17 cellular contexts compared by ENCODE assay signal in the genomic region with DNA sequence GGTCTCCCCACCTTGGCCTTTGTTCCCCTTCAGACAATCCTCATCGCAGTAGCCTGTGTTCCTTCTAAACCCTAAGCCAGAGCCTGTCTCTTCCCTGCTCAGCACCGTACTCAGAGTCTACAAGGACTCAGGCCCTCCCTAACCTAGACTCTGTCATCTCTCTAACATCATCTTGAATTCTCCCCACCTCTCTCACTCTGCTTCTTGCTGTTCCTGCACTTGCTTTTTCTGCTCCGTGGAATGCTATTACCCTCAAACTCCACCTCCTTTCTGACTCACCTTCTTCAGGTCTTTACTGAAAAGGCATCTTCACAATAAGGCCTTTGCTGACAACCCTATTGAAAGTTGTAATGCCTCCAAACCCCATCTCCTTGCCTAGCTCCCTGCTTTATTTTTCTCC.
DNase-seq lines count a peak whose midpoint lies in the region; ATAC-seq and TF ChIP-seq lines count a peak whose summit lies in the region.
"Had no signal": no experiment of that assay in that cellular context is flagged by ENCODE, and none has a peak within 500 bp of the region (broad histone marks: within the 10 kb centered on the region; RNA-seq: fewer than 3 reads in every experiment).

No MANE protein-coding gene starts in this region.

- no peaks in the 10 kb centered on the region; the same call in 1 of the 2 replicates for H3K9me3 Mint-ChIP-seq in HFFc6
- H3K9me3 Mint-ChIP-seq in natural killer cell treated with Interleukin-12 subunit alpha and Interleukin-12 subunit beta and Interleukin-15 and Interleukin-18, amount 100 ng/mL, for 72 hours = no peaks in the 10 kb centered on the region
- H3K9me3 Mint-ChIP-seq: activated naive CD4-positive, alpha-beta T cell treated with anti-CD3 and anti-CD28 coated beads for 36 hours had no signal

- no peak for TF ChIP-seq CTCF in HFFc6 (IDR thresholded peaks at IDR 0.05)

- no peak for ATAC-seq in HG03039 (IDR thresholded peaks at IDR 0.05; ENCODE audit: unreplicated experiment)
- no peak for ATAC-seq in natural killer cell treated with Interleukin-12 subunit alpha and Interleukin-12 subunit beta and Interleukin-15 and Interleukin-18, amount 100 ng/mL, for 72 hours
- ATAC-seq: left colon; stimulated activated effector memory CD8-positive, alpha-beta T cell treated with anti-CD3 and anti-CD28 coated beads, Interleukin-12 subunit alpha, Interleukin-12 subunit beta, amount 100 ng/mL, for 72 hours had no signal

- H3K27me3 Mint-ChIP-seq in HFFc6 (ENCODE audit: insufficient read depth) = no peaks in the 10 kb centered on the region
- no peaks in the 10 kb centered on the region for H3K27me3 Mint-ChIP-seq in natural killer cell treated with Interleukin-12 subunit alpha and Interleukin-12 subunit beta and Interleukin-15 and Interleukin-18, amount 100 ng/mL, for 72 hours

- CTCF ChIA-PET in HEK293T (lab: Yijun Ruan, JAX) = interaction anchor here (1.1 kb wide), 1 partner anchor 15 kb away, joined by 5 read pairs; no protein-coding TSS in a partner anchor

- H3K4me1 Mint-ChIP-seq in HFFc6 (ENCODE audit: low read depth) = peaks cover 39% of the 10 kb centered on the region
- H3K4me1 Mint-ChIP-seq in natural killer cell treated with Interleukin-12 subunit alpha and Interleukin-12 subunit beta and Interleukin-15 and Interleukin-18, amount 100 ng/mL, for 72 hours (ENCODE audit: low read depth in 2 of 2) = no peaks in the 10 kb centered on the region
- H3K4me1 Mint-ChIP-seq: CD14-positive monocyte; stimulated activated effector memory CD8-positive, alpha-beta T cell treated with anti-CD3 and anti-CD28 coated beads, Interleukin-12 subunit alpha, Interleukin-12 subunit beta, amount 100 ng/mL, for 72 hours had no signal

- DNase-seq in A172 (ENCODE audit: low spot score) = peak; percentile 94
- peak; percentile 25 for DNase-seq in HFFc6
- DNase-seq in T1000 (lab: John Stamatoyannopoulos, UW) = peak; percentile 19
- peak; percentile 9 for DNase-seq in glomerular visceral epithelial cell (ENCODE audit: extremely low spot score)
- no peak for DNase-seq in natural killer cell treated with Interleukin-12 subunit alpha and Interleukin-12 subunit beta and Interleukin-15 and Interleukin-18, amount 100 ng/mL, for 72 hours (ENCODE audit: low spot score)
- no peak for DNase-seq in HEK293T (ENCODE audit: extremely low spot score)
- no peak for DNase-seq in NK-92 treated with Interleukin-12 subunit alpha and Interleukin-12 subunit beta, amount 100 ng/mL, for 24 hours (lab: John Stamatoyannopoulos, UW)
- DNase-seq: activated CD4-positive, alpha-beta T cell treated with anti-CD3 and anti-CD28 coated beads for 48 hours; activated naive CD4-positive, alpha-beta T cell treated with anti-CD3 and anti-CD28 coated beads for 36 hours; DMS153; left colon; NCI-H187 treated with DMSO at 0.1 percent for 48 hours; stimulated activated CD4-positive, alpha-beta T cell treated with anti-CD3 and anti-CD28 coated beads, Interleukin-15, amount 100 ng/mL, for 24 hours; T-helper 9 cell had no signal

- POLR2A ChIA-PET in HEK293T (lab: Yijun Ruan, JAX) = no interaction called here

- H3K4me3 Mint-ChIP-seq in HFFc6 = no peak overlapping the region
- H3K4me3 Mint-ChIP-seq in natural killer cell treated with Interleukin-12 subunit alpha and Interleukin-12 subunit beta and Interleukin-15 and Interleukin-18, amount 100 ng/mL, for 72 hours = no peak overlapping the region
- H3K4me3 Mint-ChIP-seq: activated naive CD4-positive, alpha-beta T cell treated with anti-CD3 and anti-CD28 coated beads for 36 hours; CD14-positive monocyte; stimulated activated effector memory CD8-positive, alpha-beta T cell treated with anti-CD3 and anti-CD28 coated beads, Interleukin-12 subunit alpha, Interleukin-12 subunit beta, amount 100 ng/mL, for 72 hours had no signal

- no peak overlapping the region for H3K27ac Mint-ChIP-seq in HFFc6
- H3K27ac Mint-ChIP-seq in natural killer cell treated with Interleukin-12 subunit alpha and Interleukin-12 subunit beta and Interleukin-15 and Interleukin-18, amount 100 ng/mL, for 72 hours = no peak overlapping the region
- H3K27ac Mint-ChIP-seq: activated naive CD4-positive, alpha-beta T cell treated with anti-CD3 and anti-CD28 coated beads for 36 hours; CD14-positive monocyte; stimulated activated effector memory CD8-positive, alpha-beta T cell treated with anti-CD3 and anti-CD28 coated beads, Interleukin-12 subunit alpha, Interleukin-12 subunit beta, amount 100 ng/mL, for 72 hours had no signal

- H3K36me3 Mint-ChIP-seq in HFFc6 (ENCODE audit: low read depth) = peaks cover 4% of the 10 kb centered on the region
- no peaks in the 10 kb centered on the region for H3K36me3 Mint-ChIP-seq in natural killer cell treated with Interleukin-12 subunit alpha and Interleukin-12 subunit beta and Interleukin-15 and Interleukin-18, amount 100 ng/mL, for 72 hours
- H3K36me3 Mint-ChIP-seq: CD14-positive monocyte; stimulated activated effector memory CD8-positive, alpha-beta T cell treated with anti-CD3 and anti-CD28 coated beads, Interleukin-12 subunit alpha, Interleukin-12 subunit beta, amount 100 ng/mL, for 72 hours had no signal

TF ChIP-seq in HEK293T, 16 proteins besides CTCF, POLR2A, EP300 and RAD21:
- TF ChIP-seq SP1 (IDR thresholded peaks at IDR 0.05) = no peak

Comparison
In these comparisons a context has a peak if more than half of its experiments do, and no peak if none do; other contexts are left out.
1. DNase-seq: peak in A172 (single experiment), HFFc6 (single experiment), T1000 (single experiment) and glomerular visceral epithelial cell (single experiment); none in natural killer cell treated with Interleukin-12 subunit alpha and Interleukin-12 subunit beta and Interleukin-15 and Interleukin-18, amount 100 ng/mL, for 72 hours (single experiment), HEK293T (single experiment) and NK-92 treated with Interleukin-12 subunit alpha and Interleukin-12 subunit beta, amount 100 ng/mL, for 24 hours (single experiment).